30 cellular contexts compared by ENCODE assay signal in genomic region chr3:135038191-135038590, GRCh38.
"Had no signal": no experiment of that assay in that cellular context is flagged by ENCODE, and none has a peak within 500 bp of the region (broad histone marks: within the 10 kb centered on the region; RNA-seq: fewer than 3 reads in every experiment).

No MANE protein-coding gene starts in this region.

- H3K9me3 ChIP-seq: ascending aorta, breast epithelium, colonic mucosa, esophagus muscularis mucosa, gastrocnemius medialis had no signal

- H3K4me1 Mint-ChIP-seq: activated CD4-positive, alpha-beta memory T cell treated with anti-CD3 and anti-CD28 coated beads, Interleukin-2, amount 10 ng/mL, durations not matched to agents 7 days and 5 days; activated CD4-positive, alpha-beta T cell treated with anti-CD3 and anti-CD28 coated beads, Interleukin-2, amount 10 ng/mL, durations not matched to agents 7 days and 5 days; activated naive CD4-positive, alpha-beta T cell treated with anti-CD3 and anti-CD28 coated beads, Interleukin-2, amount 10 ng/mL, durations not matched to agents 7 days and 5 days; activated naive CD8-positive, alpha-beta T cell treated with anti-CD3 and anti-CD28 coated beads, Interleukin-2, amount 10 ng/mL, durations not matched to agents 7 days and 5 days had no signal

- H3K4me1 ChIP-seq: ascending aorta, breast epithelium, colonic mucosa, esophagus muscularis mucosa, foreskin keratinocyte, gastrocnemius medialis had no signal

- H3K27ac ChIP-seq: ascending aorta, breast epithelium, cardiac muscle cell, colonic mucosa, esophagus muscularis mucosa, foreskin keratinocyte, gastrocnemius medialis, VCaP had no signal

- H3K36me3 ChIP-seq: ascending aorta, breast epithelium, cardiac muscle cell, colonic mucosa, esophagus muscularis mucosa, gastrocnemius medialis had no signal

- DNase-seq: activated CD4-positive, alpha-beta memory T cell treated with anti-CD3 and anti-CD28 coated beads, Interleukin-2, amount 10 ng/mL, durations not matched to agents 7 days and 5 days; activated CD4-positive, alpha-beta T cell treated with anti-CD3 and anti-CD28 coated beads for 1 hour; activated CD4-positive, alpha-beta T cell treated with anti-CD3 and anti-CD28 coated beads for 4 hours; activated CD4-positive, alpha-beta T cell treated with anti-CD3 and anti-CD28 coated beads, Interleukin-2, amount 10 ng/mL, durations not matched to agents 7 days and 5 days; activated CD4-positive, alpha-beta T cell treated with anti-CD3 and anti-CD28 coated beads, Interleukin-2, amount 50 U/mL, for 4 hours; activated CD8-positive, alpha-beta memory T cell treated with anti-CD3 and anti-CD28 coated beads, Interleukin-2, amount 50 U/mL, for 48 hours; activated gamma-delta T cell; activated naive CD4-positive, alpha-beta T cell; activated naive CD4-positive, alpha-beta T cell treated with anti-CD3 and anti-CD28 coated beads, Interleukin-2, amount 10 ng/mL, durations not matched to agents 7 days and 5 days; activated naive CD8-positive, alpha-beta T cell treated with anti-CD3 and anti-CD28 coated beads, Interleukin-2, amount 10 ng/mL, durations not matched to agents 7 days and 5 days; activated T-cell treated with anti-CD3 and anti-CD28 coated beads for 4 hours; activated T-cell treated with anti-CD3 and anti-CD28 coated beads, Interleukin-2, amount 50 U/mL, for 24 hours; activated T-cell treated with anti-CD3 and anti-CD28 coated beads, Interleukin-2, amount 50 U/mL, for 72 hours; central memory CD4-positive, alpha-beta T cell; cerebellar nuclear complex; colonic mucosa; effector memory CD4-positive, alpha-beta T cell; erythroblast; foreskin keratinocyte; gastrocnemius medialis; glutamatergic neuron; T-helper 2 cell had no signal

- H3K4me3 Mint-ChIP-seq: activated CD4-positive, alpha-beta memory T cell treated with anti-CD3 and anti-CD28 coated beads, Interleukin-2, amount 10 ng/mL, durations not matched to agents 7 days and 5 days; activated CD4-positive, alpha-beta T cell treated with anti-CD3 and anti-CD28 coated beads, Interleukin-2, amount 10 ng/mL, durations not matched to agents 7 days and 5 days; activated naive CD4-positive, alpha-beta T cell treated with anti-CD3 and anti-CD28 coated beads, Interleukin-2, amount 10 ng/mL, durations not matched to agents 7 days and 5 days; activated naive CD8-positive, alpha-beta T cell treated with anti-CD3 and anti-CD28 coated beads, Interleukin-2, amount 10 ng/mL, durations not matched to agents 7 days and 5 days; activated T-cell treated with anti-CD3 and anti-CD28 coated beads, Interleukin-2, amount 50 U/mL, for 24 hours; activated T-cell treated with anti-CD3 and anti-CD28 coated beads, Interleukin-2, amount 50 U/mL, for 72 hours; brain; WTC11 had no signal

- H3K27me3 Mint-ChIP-seq: activated CD4-positive, alpha-beta memory T cell treated with anti-CD3 and anti-CD28 coated beads, Interleukin-2, amount 10 ng/mL, durations not matched to agents 7 days and 5 days; activated CD4-positive, alpha-beta T cell treated with anti-CD3 and anti-CD28 coated beads, Interleukin-2, amount 10 ng/mL, durations not matched to agents 7 days and 5 days; activated naive CD8-positive, alpha-beta T cell treated with anti-CD3 and anti-CD28 coated beads, Interleukin-2, amount 10 ng/mL, durations not matched to agents 7 days and 5 days had no signal

- ATAC-seq: activated naive CD4-positive, alpha-beta T cell treated with anti-CD3 and anti-CD28 coated beads, Interleukin-2, amount 50 U/mL, for 72 hours; activated T-cell treated with anti-CD3 and anti-CD28 coated beads, Interleukin-2, amount 50 U/mL, for 72 hours; foreskin keratinocyte; gastrocnemius medialis; WTC11 had no signal

- H3K36me3 Mint-ChIP-seq: activated naive CD4-positive, alpha-beta T cell treated with anti-CD3 and anti-CD28 coated beads, Interleukin-2, amount 10 ng/mL, durations not matched to agents 7 days and 5 days; activated naive CD4-positive, alpha-beta T cell treated with anti-CD3 and anti-CD28 coated beads, Interleukin-2, amount 50 U/mL, for 72 hours; activated naive CD8-positive, alpha-beta T cell treated with anti-CD3 and anti-CD28 coated beads, Interleukin-2, amount 10 ng/mL, durations not matched to agents 7 days and 5 days; brain; WTC11 had no signal

- H3K27me3 ChIP-seq: ascending aorta, breast epithelium, colonic mucosa, esophagus muscularis mucosa, foreskin keratinocyte, gastrocnemius medialis had no signal

- H3K9me3 Mint-ChIP-seq: activated CD4-positive, alpha-beta memory T cell treated with anti-CD3 and anti-CD28 coated beads, Interleukin-2, amount 10 ng/mL, durations not matched to agents 7 days and 5 days; activated CD4-positive, alpha-beta T cell treated with anti-CD3 and anti-CD28 coated beads, Interleukin-2, amount 10 ng/mL, durations not matched to agents 7 days and 5 days; activated naive CD4-positive, alpha-beta T cell treated with anti-CD3 and anti-CD28 coated beads, Interleukin-2, amount 10 ng/mL, durations not matched to agents 7 days and 5 days; activated naive CD4-positive, alpha-beta T cell treated with anti-CD3 and anti-CD28 coated beads, Interleukin-2, amount 50 U/mL, for 72 hours; activated naive CD8-positive, alpha-beta T cell treated with anti-CD3 and anti-CD28 coated beads, Interleukin-2, amount 10 ng/mL, durations not matched to agents 7 days and 5 days; activated T-cell treated with anti-CD3 and anti-CD28 coated beads, Interleukin-2, amount 50 U/mL, for 24 hours; activated T-cell treated with anti-CD3 and anti-CD28 coated beads, Interleukin-2, amount 50 U/mL, for 72 hours; brain had no signal

- H3K27ac Mint-ChIP-seq: activated CD4-positive, alpha-beta memory T cell treated with anti-CD3 and anti-CD28 coated beads, Interleukin-2, amount 10 ng/mL, durations not matched to agents 7 days and 5 days; activated CD4-positive, alpha-beta T cell treated with anti-CD3 and anti-CD28 coated beads, Interleukin-2, amount 10 ng/mL, durations not matched to agents 7 days and 5 days; activated naive CD4-positive, alpha-beta T cell treated with anti-CD3 and anti-CD28 coated beads, Interleukin-2, amount 10 ng/mL, durations not matched to agents 7 days and 5 days; activated naive CD4-positive, alpha-beta T cell treated with anti-CD3 and anti-CD28 coated beads, Interleukin-2, amount 50 U/mL, for 72 hours; activated naive CD8-positive, alpha-beta T cell treated with anti-CD3 and anti-CD28 coated beads, Interleukin-2, amount 10 ng/mL, durations not matched to agents 7 days and 5 days; activated T-cell treated with anti-CD3 and anti-CD28 coated beads, Interleukin-2, amount 50 U/mL, for 24 hours; activated T-cell treated with anti-CD3 and anti-CD28 coated beads, Interleukin-2, amount 50 U/mL, for 72 hours; brain; WTC11 had no signal

- H3K4me3 ChIP-seq: ascending aorta, breast epithelium, cardiac muscle cell, colonic mucosa, esophagus muscularis mucosa, gastrocnemius medialis had no signal
